In genomic region chr3:64432870-64433269, GRCh38 we compare ENCODE assay signal across 40 cellular contexts.
"Had no signal": no experiment of that assay in that cellular context is flagged by ENCODE, and none has a peak within 500 bp of the region (broad histone marks: within the 10 kb centered on the region; RNA-seq: fewer than 3 reads in every experiment).

No MANE protein-coding gene starts in this region.

- FAIRE-seq: astrocyte had no signal

- H3K4me1 Mint-ChIP-seq: activated naive CD4-positive, alpha-beta T cell treated with anti-CD3 and anti-CD28 coated beads, Interleukin-2, amount 10 ng/mL, durations not matched to agents 7 days and 5 days; activated naive CD4-positive, alpha-beta T cell treated with anti-CD3 and anti-CD28 coated beads, Interleukin-2, amount 50 U/mL, for 24 hours; activated naive CD8-positive, alpha-beta T cell treated with anti-CD3 and anti-CD28 coated beads for 36 hours; activated naive CD8-positive, alpha-beta T cell treated with anti-CD3 and anti-CD28 coated beads, Interleukin-2, amount 10 ng/mL, durations not matched to agents 7 days and 5 days; activated naive CD8-positive, alpha-beta T cell treated with anti-CD3 and anti-CD28 coated beads, Interleukin-2, amount 50 U/mL, for 24 hours; activated T-helper 17 cell treated with anti-CD3 and anti-CD28 coated beads, Interleukin-2, amount 50 U/mL, for 72 hours; central memory CD8-positive, alpha-beta T cell had no signal

- H3K4me3 Mint-ChIP-seq: activated naive CD4-positive, alpha-beta T cell treated with anti-CD3 and anti-CD28 coated beads for 36 hours; activated naive CD4-positive, alpha-beta T cell treated with anti-CD3 and anti-CD28 coated beads, Interleukin-2, amount 10 ng/mL, durations not matched to agents 7 days and 5 days; activated naive CD4-positive, alpha-beta T cell treated with anti-CD3 and anti-CD28 coated beads, Interleukin-2, amount 50 U/mL, for 24 hours; activated naive CD8-positive, alpha-beta T cell; activated naive CD8-positive, alpha-beta T cell treated with anti-CD3 and anti-CD28 coated beads for 36 hours; activated naive CD8-positive, alpha-beta T cell treated with anti-CD3 and anti-CD28 coated beads, Interleukin-2, amount 10 ng/mL, durations not matched to agents 7 days and 5 days; activated naive CD8-positive, alpha-beta T cell treated with anti-CD3 and anti-CD28 coated beads, Interleukin-2, amount 50 U/mL, for 24 hours; activated T-cell treated with anti-CD3 and anti-CD28 coated beads, Interleukin-2, amount 50 U/mL, for 24 hours; activated T-cell treated with anti-CD3 and anti-CD28 coated beads, Interleukin-2, amount 50 U/mL, for 4 hours; activated T-cell treated with anti-CD3 and anti-CD28 coated beads, Interleukin-2, amount 50 U/mL, for 72 hours; activated T-helper 1 cell treated with anti-CD3 and anti-CD28 coated beads, Interleukin-12 subunit alpha, Interleukin-12 subunit beta, Interleukin-2, Interleukin-4 antibody, amounts not matched to agents 30 ng/mL and 10 ng/mL and 1 ng/mL, durations not matched to agents 14 hours and 24 hours and 36 hours; activated T-helper 17 cell treated with anti-CD3 and anti-CD28 coated beads, Interleukin-2, amount 50 U/mL, for 72 hours; brain; central memory CD8-positive, alpha-beta T cell had no signal

- H3K4me3 ChIP-seq: adrenal gland, ascending aorta, body of pancreas, breast epithelium, cardiac muscle cell had no signal

- H3K9me3 Mint-ChIP-seq: activated T-helper 2 cell treated with anti-CD3 and anti-CD28 coated beads, Interferon-gamma antibody, Interleukin-2, Interleukin-4, amounts not matched to agents 10 μg/mL and 5 μg/mL and 100 μg/mL, durations not matched to agents 14 hours and 24 hours and 36 hours had no signal

- H3K27ac ChIP-seq: adrenal gland, ascending aorta, body of pancreas, brain microvascular endothelial cell, breast epithelium, cardiac muscle cell had no signal

- ATAC-seq: activated naive CD4-positive, alpha-beta T cell treated with anti-CD3 and anti-CD28 coated beads, Interleukin-2, amount 50 U/mL, for 72 hours; activated naive CD8-positive, alpha-beta T cell treated with anti-CD3 and anti-CD28 coated beads, Interleukin-2, amount 50 U/mL, for 24 hours; activated T-cell treated with anti-CD3 and anti-CD28 coated beads, Interleukin-2, amount 50 U/mL, for 4 hours; activated T-cell treated with anti-CD3 and anti-CD28 coated beads, Interleukin-2, amount 50 U/mL, for 72 hours; activated T-helper 17 cell treated with anti-CD3 and anti-CD28 coated beads, Interleukin-2, amount 50 U/mL, for 72 hours; body of pancreas had no signal

- H3K36me3 Mint-ChIP-seq: activated naive CD4-positive, alpha-beta T cell treated with anti-CD3 and anti-CD28 coated beads, Interleukin-2, amount 50 U/mL, for 24 hours; activated naive CD8-positive, alpha-beta T cell treated with anti-CD3 and anti-CD28 coated beads, Interleukin-2, amount 10 ng/mL, durations not matched to agents 7 days and 5 days had no signal

- H3K27me3 Mint-ChIP-seq: activated naive CD4-positive, alpha-beta T cell treated with anti-CD3 and anti-CD28 coated beads, Interleukin-2, amount 10 ng/mL, durations not matched to agents 7 days and 5 days; central memory CD8-positive, alpha-beta T cell had no signal

- H3K27me3 ChIP-seq: adrenal gland, ascending aorta, body of pancreas, brain microvascular endothelial cell, breast epithelium, cardiac muscle cell had no signal

- DNase-seq: activated effector memory CD4-positive, alpha-beta T cell treated with anti-CD3 and anti-CD28 coated beads, Interleukin-2, amount 50 U/mL, for 16 hours; activated effector memory CD4-positive, alpha-beta T cell treated with Interleukin-2 at 50 U/mL for 16 hours; activated gamma-delta T cell; activated gamma-delta T cell treated with Interleukin-2 at 50 U/mL for 16 hours; activated naive CD4-positive, alpha-beta T cell; activated naive CD4-positive, alpha-beta T cell treated with anti-CD3 and anti-CD28 coated beads for 36 hours; activated naive CD4-positive, alpha-beta T cell treated with anti-CD3 and anti-CD28 coated beads, Interleukin-2, amount 10 ng/mL, durations not matched to agents 7 days and 5 days; activated naive CD4-positive, alpha-beta T cell treated with anti-CD3 and anti-CD28 coated beads, Interleukin-2, amount 50 U/mL, for 16 hours; activated naive CD4-positive, alpha-beta T cell treated with Interleukin-2 at 50 U/mL for 16 hours; activated naive CD8-positive, alpha-beta T cell treated with anti-CD3 and anti-CD28 coated beads for 36 hours; activated naive CD8-positive, alpha-beta T cell treated with anti-CD3 and anti-CD28 coated beads, Interleukin-2, amount 10 ng/mL, durations not matched to agents 7 days and 5 days; activated naive CD8-positive, alpha-beta T cell treated with anti-CD3 and anti-CD28 coated beads, Interleukin-2, amount 50 U/mL, for 24 hours; activated T-cell treated with anti-CD3 and anti-CD28 coated beads for 4 hours; activated T-cell treated with anti-CD3 and anti-CD28 coated beads, Interleukin-2, amount 50 U/mL, for 1 hour; activated T-cell treated with anti-CD3 and anti-CD28 coated beads, Interleukin-2, amount 50 U/mL, for 24 hours; activated T-cell treated with anti-CD3 and anti-CD28 coated beads, Interleukin-2, amount 50 U/mL, for 4 hours; activated T-cell treated with anti-CD3 and anti-CD28 coated beads, Interleukin-2, amount 50 U/mL, for 48 hours; activated T-cell treated with anti-CD3 and anti-CD28 coated beads, Interleukin-2, amount 50 U/mL, for 72 hours; adrenal gland; amniotic stem cell; amygdala; anterior cingulate cortex; aorta; body of pancreas; brain microvascular endothelial cell; caudate nucleus; central memory CD4-positive, alpha-beta T cell; cerebellar nuclear complex had no signal

- H3K27ac Mint-ChIP-seq: activated naive CD4-positive, alpha-beta T cell treated with anti-CD3 and anti-CD28 coated beads for 36 hours; activated naive CD4-positive, alpha-beta T cell treated with anti-CD3 and anti-CD28 coated beads, Interleukin-2, amount 10 ng/mL, durations not matched to agents 7 days and 5 days; activated naive CD4-positive, alpha-beta T cell treated with anti-CD3 and anti-CD28 coated beads, Interleukin-2, amount 50 U/mL, for 24 hours; activated naive CD4-positive, alpha-beta T cell treated with anti-CD3 and anti-CD28 coated beads, Interleukin-2, amount 50 U/mL, for 72 hours; activated naive CD8-positive, alpha-beta T cell; activated naive CD8-positive, alpha-beta T cell treated with anti-CD3 and anti-CD28 coated beads for 36 hours; activated naive CD8-positive, alpha-beta T cell treated with anti-CD3 and anti-CD28 coated beads, Interleukin-2, amount 10 ng/mL, durations not matched to agents 7 days and 5 days; activated naive CD8-positive, alpha-beta T cell treated with anti-CD3 and anti-CD28 coated beads, Interleukin-2, amount 50 U/mL, for 24 hours; activated T-cell treated with anti-CD3 and anti-CD28 coated beads, Interleukin-2, amount 50 U/mL, for 24 hours; activated T-cell treated with anti-CD3 and anti-CD28 coated beads, Interleukin-2, amount 50 U/mL, for 72 hours; activated T-helper 1 cell treated with anti-CD3 and anti-CD28 coated beads, Interleukin-12 subunit alpha, Interleukin-12 subunit beta, Interleukin-2, Interleukin-4 antibody, amounts not matched to agents 30 ng/mL and 10 ng/mL and 1 ng/mL, durations not matched to agents 14 hours and 24 hours and 36 hours; activated T-helper 17 cell treated with anti-CD3 and anti-CD28 coated beads, Interleukin-2, amount 50 U/mL, for 72 hours; activated T-helper 2 cell treated with anti-CD3 and anti-CD28 coated beads, Interferon-gamma antibody, Interleukin-2, Interleukin-4, amounts not matched to agents 10 μg/mL and 5 μg/mL and 100 μg/mL, durations not matched to agents 14 hours and 24 hours and 36 hours had no signal

- H3K4me1 ChIP-seq: adrenal gland, ascending aorta, body of pancreas, breast epithelium had no signal
